In genomic region chr1:39243302-39243701, GRCh38 we compare ENCODE assay signal across 23 cellular contexts.
"Had no signal": no experiment of that assay in that cellular context is flagged by ENCODE, and none has a peak within 500 bp of the region (broad histone marks: within the 10 kb centered on the region; RNA-seq: fewer than 3 reads in every experiment).

No MANE protein-coding gene starts in this region.

- H3K9me3 ChIP-seq: left ventricle myocardium inferior, neutrophil, ovary, prostate gland, right atrium auricular region, spleen, thyroid gland had no signal

- H3K4me1 ChIP-seq: prostate gland had no signal

- ATAC-seq: activated CD8-positive, alpha-beta memory T cell treated with anti-CD3 and anti-CD28 coated beads, Interleukin-2, amount 10 ng/mL, durations not matched to agents 7 days and 5 days; foreskin keratinocyte had no signal

- DNase-seq: activated CD4-positive, alpha-beta memory T cell treated with anti-CD3 and anti-CD28 coated beads for 36 hours; activated CD4-positive, alpha-beta T cell treated with anti-CD3 and anti-CD28 coated beads for 4 hours; activated CD4-positive, CD25-positive, alpha-beta regulatory T cell; activated CD8-positive, alpha-beta memory T cell treated with anti-CD3 and anti-CD28 coated beads, Interleukin-2, amount 10 ng/mL, durations not matched to agents 7 days and 5 days; activated naive CD4-positive, alpha-beta T cell treated with Interleukin-2 at 50 U/mL for 16 hours; activated naive CD8-positive, alpha-beta T cell treated with anti-CD3 and anti-CD28 coated beads, Interleukin-2, amount 10 ng/mL, durations not matched to agents 7 days and 5 days; activated T-cell treated with anti-CD3 and anti-CD28 coated beads for 4 hours; amygdala; effector CD4-positive, alpha-beta T cell; foreskin keratinocyte; kidney glomerular epithelial cell; left ventricle myocardium inferior; ovary; spleen; stimulated activated CD4-positive, alpha-beta T cell treated with anti-CD3 and anti-CD28 coated beads, Interleukin-4, amount 100 ng/mL, for 1 hour; substantia nigra had no signal

- H3K27me3 Mint-ChIP-seq: activated CD4-positive, alpha-beta memory T cell treated with anti-CD3 and anti-CD28 coated beads for 36 hours; activated CD8-positive, alpha-beta memory T cell treated with anti-CD3 and anti-CD28 coated beads, Interleukin-2, amount 10 ng/mL, durations not matched to agents 7 days and 5 days; activated naive CD8-positive, alpha-beta T cell treated with anti-CD3 and anti-CD28 coated beads, Interleukin-2, amount 10 ng/mL, durations not matched to agents 7 days and 5 days; dendritic cell treated with granulocyte-macrophage colony-stimulating factor and Interleukin-4, amounts not matched to agents 40 ng/mL and 50 ng/mL, for 4 days; stimulated activated naive CD8-positive, alpha-beta T cell treated with anti-CD3 and anti-CD28 coated beads, Interleukin-15, Interleukin-2, amounts not matched to agents 100 ng/mL and 50 ng/mL, for 24 hours had no signal

- H3K4me3 Mint-ChIP-seq: activated CD4-positive, alpha-beta memory T cell treated with anti-CD3 and anti-CD28 coated beads for 36 hours; activated CD8-positive, alpha-beta memory T cell treated with anti-CD3 and anti-CD28 coated beads, Interleukin-2, amount 10 ng/mL, durations not matched to agents 7 days and 5 days; activated naive CD8-positive, alpha-beta T cell treated with anti-CD3 and anti-CD28 coated beads, Interleukin-2, amount 10 ng/mL, durations not matched to agents 7 days and 5 days; dendritic cell treated with granulocyte-macrophage colony-stimulating factor and Interleukin-4, amounts not matched to agents 40 ng/mL and 50 ng/mL, for 4 days; nephron; stimulated activated naive CD8-positive, alpha-beta T cell treated with anti-CD3 and anti-CD28 coated beads, Interleukin-15, Interleukin-2, amounts not matched to agents 100 ng/mL and 50 ng/mL, for 24 hours had no signal

- H3K27ac ChIP-seq: foreskin keratinocyte, left ventricle myocardium inferior, neutrophil, ovary, prostate gland, right atrium auricular region, thyroid gland had no signal

- H3K27me3 ChIP-seq: foreskin keratinocyte, neutrophil, ovary, right atrium auricular region, spleen, thyroid gland had no signal

- H3K4me3 ChIP-seq: left ventricle myocardium inferior, ovary, prostate gland, right atrium auricular region, spleen, thyroid gland had no signal

- H3K9me3 Mint-ChIP-seq: activated CD4-positive, alpha-beta memory T cell treated with anti-CD3 and anti-CD28 coated beads for 36 hours; activated naive CD8-positive, alpha-beta T cell treated with anti-CD3 and anti-CD28 coated beads, Interleukin-2, amount 10 ng/mL, durations not matched to agents 7 days and 5 days; dendritic cell treated with granulocyte-macrophage colony-stimulating factor and Interleukin-4, amounts not matched to agents 40 ng/mL and 50 ng/mL, for 4 days; nephron; stimulated activated naive CD8-positive, alpha-beta T cell treated with anti-CD3 and anti-CD28 coated beads, Interleukin-15, Interleukin-2, amounts not matched to agents 100 ng/mL and 50 ng/mL, for 24 hours had no signal

- H3K36me3 ChIP-seq: ovary, prostate gland, thyroid gland had no signal

- H3K27ac Mint-ChIP-seq: activated CD4-positive, alpha-beta memory T cell treated with anti-CD3 and anti-CD28 coated beads for 36 hours; activated CD8-positive, alpha-beta memory T cell treated with anti-CD3 and anti-CD28 coated beads, Interleukin-2, amount 10 ng/mL, durations not matched to agents 7 days and 5 days; activated naive CD8-positive, alpha-beta T cell treated with anti-CD3 and anti-CD28 coated beads, Interleukin-2, amount 10 ng/mL, durations not matched to agents 7 days and 5 days; dendritic cell treated with granulocyte-macrophage colony-stimulating factor and Interleukin-4, amounts not matched to agents 40 ng/mL and 50 ng/mL, for 4 days; nephron; stimulated activated naive CD8-positive, alpha-beta T cell treated with anti-CD3 and anti-CD28 coated beads, Interleukin-15, Interleukin-2, amounts not matched to agents 100 ng/mL and 50 ng/mL, for 24 hours had no signal
